In genomic region chr1:30755746-30756145, GRCh38 we compare ENCODE assay signal across 11 cellular contexts. TPM values are rescaled to one million over a fixed set of nuclear protein-coding genes. Genes with fewer than 3 reads are reported as not detected.
DNase-seq lines count a peak whose midpoint lies in the region; ATAC-seq and TF ChIP-seq lines count a peak whose summit lies in the region.
"Had no signal": no experiment of that assay in that cellular context is flagged by ENCODE, and none has a peak within 500 bp of the region (broad histone marks: within the 10 kb centered on the region; RNA-seq: fewer than 3 reads in every experiment).

No MANE protein-coding gene starts in this region.

- H3K36me3 Mint-ChIP-seq in IgD-negative memory B cell: peaks cover 5% of the 10 kb centered on the region

- H3K4me1 Mint-ChIP-seq in IgD-negative memory B cell: peaks cover 39 to 61% (median 59%) of the 10 kb centered on the region in 3 donors

- peak overlapping the region; percentile 84 to 100 (median 97) for H3K4me3 Mint-ChIP-seq in IgD-negative memory B cell

- H3K9ac ChIP-seq in rectal smooth muscle tissue (ENCODE audit: low read length): no peak overlapping the region

- H3K27ac ChIP-seq in caudate nucleus (ENCODE audit: low read depth, low read length) (peak overlapping the region; percentile 9), rectal smooth muscle tissue (ENCODE audit: low read depth, low read length) (no peak overlapping the region), body of pancreas (peak overlapping the region in 1 of 4 donors; percentile 68)

- TF ChIP-seq CTCF in GM06990 (IDR thresholded peaks at IDR 0.05; ENCODE audit: insufficient read depth, low read length, poor library complexity, severe bottlenecking) (peak; percentile 25), body of pancreas (IDR thresholded peaks at IDR 0.05) (no peak)

- no peaks in the 10 kb centered on the region for H3K27me3 Mint-ChIP-seq in IgD-negative memory B cell

- intact Hi-C loops in body of pancreas (cut with DNase I): no loop called here

- DNase-seq in GM06990 (ENCODE audit: extremely low read depth, insufficient read length): no peak
- DNase-seq in caudate nucleus (lab: John Stamatoyannopoulos, UW): no peak
- no peak for DNase-seq in body of pancreas
- DNase-seq in cortex of kidney (lab: John Stamatoyannopoulos, UW): no peak
- DNase-seq in NCI-H524 (lab: John Stamatoyannopoulos, UW): no peak
- no peak for DNase-seq in MV-4-11 (lab: John Stamatoyannopoulos, UW)
- DNase-seq: DMS153, NCI-H2171 treated with DMSO at 0.1 percent for 48 hours, SHP77 had no signal

- H3K9me3 Mint-ChIP-seq in IgD-negative memory B cell: no peaks in the 10 kb centered on the region

- no peak for ATAC-seq in body of pancreas

- TF ChIP-seq POLR2A in body of pancreas (IDR thresholded peaks at IDR 0.05): no peak

- H3K36me3 ChIP-seq in GM06990 (ENCODE audit: control insufficient read depth, insufficient read depth, low read length) (peaks cover 20% of the 10 kb centered on the region), rectal smooth muscle tissue (ENCODE audit: control insufficient read depth, insufficient read depth, low read length) (no peaks in the 10 kb centered on the region), body of pancreas (replicated peaks in 1 of 2; ENCODE audit: insufficient read depth in 1 of 2, low read depth in 2 of 2) (no peaks in the 10 kb centered on the region)

- peak overlapping the region; percentile 92 to 99 (median 98) for H3K27ac Mint-ChIP-seq in IgD-negative memory B cell

- H3K4me3 ChIP-seq in GM06990 (replicated peaks; ENCODE audit: low read depth, low read length): peak overlapping the region; percentile 99
- H3K4me3 ChIP-seq in rectal smooth muscle tissue (ENCODE audit: low read length): peak overlapping the region; percentile 45
- no peak overlapping the region for H3K4me3 ChIP-seq in body of pancreas

- no peaks in the 10 kb centered on the region for H3K4me1 ChIP-seq in rectal smooth muscle tissue (ENCODE audit: control insufficient read depth, insufficient read depth, low read length)
- no peaks in the 10 kb centered on the region for H3K4me1 ChIP-seq in body of pancreas

- WGBS in body of pancreas, 2 donors: 64 to 78% methylated on average over 4 of the region's 4 CpGs

- H3K27me3 ChIP-seq in GM06990 (replicated peaks; ENCODE audit: control insufficient read depth, insufficient read depth, low read length) (no peaks in the 10 kb centered on the region), rectal smooth muscle tissue (ENCODE audit: control insufficient read depth, insufficient read depth, low read length) (no peaks in the 10 kb centered on the region), body of pancreas (no peaks in the 10 kb centered on the region)

- H3K9me3 ChIP-seq in body of pancreas: no peaks in the 10 kb centered on the region

RNA-seq across cellular contexts. Expression of gene LAPTM5, which starts 1.8 kb away (rescaled TPM):
- polyA plus RNA-seq in IgD-negative memory B cell: 1,002 TPM
- 10 to 100 TPM in 1 of 2 donors, 1 to 10 TPM in 1; 6.3 to 25.2 TPM for total RNA-seq in body of pancreas

RNA-seq across cellular contexts. Expression of gene MATN1, which starts 32.4 kb away (rescaled TPM):
- not detected for polyA plus RNA-seq in IgD-negative memory B cell
- total RNA-seq in body of pancreas: under 1 TPM in 1 of 2 donors, not detected in 1; 0.33 TPM

Comparison
In these comparisons a context has a peak if more than half of its experiments do, and no peak if none do; other contexts are left out.
1. H3K4me3 ChIP-seq: peak in GM06990 (single experiment) and rectal smooth muscle tissue (single experiment); none in body of pancreas (0 of 2).